Comparison of ENCODE assay signal across 8 cellular contexts in the genomic region with DNA sequence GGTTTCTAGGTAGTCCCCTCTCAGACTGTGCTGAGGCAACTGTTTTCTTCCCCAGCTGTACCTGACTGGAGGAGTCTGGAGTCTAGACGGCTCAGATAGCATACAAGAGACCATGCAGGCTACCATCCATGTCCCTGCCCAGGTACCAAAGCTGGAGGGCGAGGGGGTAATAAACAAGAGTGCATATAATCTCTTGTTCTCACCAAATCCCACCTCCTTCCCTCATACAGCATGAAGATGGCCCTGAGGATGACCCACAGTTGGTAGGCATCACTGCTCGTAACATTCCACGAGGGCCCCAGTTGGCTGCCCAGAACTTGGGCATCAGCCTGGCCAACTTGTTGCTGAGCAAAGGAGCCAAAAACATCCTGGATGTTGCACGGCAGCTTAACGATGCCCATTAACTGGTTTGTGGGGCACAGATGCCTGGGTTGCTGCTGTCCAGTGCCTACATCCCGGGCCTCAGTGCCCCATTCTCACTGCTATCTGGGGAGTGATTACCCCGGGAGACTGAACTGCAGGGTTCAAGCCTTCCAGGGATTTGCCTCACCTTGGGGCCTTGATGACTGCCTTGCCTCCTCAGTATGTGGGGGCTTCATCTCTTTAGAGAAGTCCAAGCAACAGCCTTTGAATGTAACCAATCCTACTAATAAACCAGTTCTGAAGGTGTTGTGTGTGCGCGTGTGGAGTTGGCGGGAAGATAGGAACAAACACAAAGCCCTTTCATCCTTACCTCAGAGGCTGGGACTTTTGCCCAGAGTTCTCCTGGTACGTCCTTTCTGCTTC. TPM values are rescaled to one million over a fixed set of nuclear protein-coding genes. Genes with fewer than 3 reads are reported as not detected.
DNase-seq lines count a peak whose midpoint lies in the region; ATAC-seq, FAIRE-seq and TF ChIP-seq lines count a peak whose summit lies in the region.

No MANE protein-coding gene starts in this region.

- peak overlapping the region; percentile 93 for H3K9ac ChIP-seq in astrocyte (ENCODE audit: low read length)

- H3K27me3 Mint-ChIP-seq in HFFc6 (ENCODE audit: insufficient read depth), result peaks cover 10% of the 10 kb centered on the region
- H3K27me3 Mint-ChIP-seq in astrocyte (ENCODE audit: low read depth, unreplicated experiment), result no peaks in the 10 kb centered on the region
- no peaks in the 10 kb centered on the region for H3K27me3 Mint-ChIP-seq in mesothelial cell of epicardium (ENCODE audit: low read depth)

- ATAC-seq in HG02678 (IDR thresholded peaks at IDR 0.05; ENCODE audit: unreplicated experiment) (no peak), GM21390 (IDR thresholded peaks at IDR 0.05; ENCODE audit: unreplicated experiment) (no peak)

- no peak for DNase-seq in BJ (ENCODE audit: low read depth)
- no peak for DNase-seq in HFFc6
- DNase-seq in astrocyte (ENCODE audit: low read depth), result peak; percentile 51
- DNase-seq in mesothelial cell of epicardium (ENCODE audit: low spot score in 2 of 2, unreplicated experiment in 2 of 2), result no peak
- DNase-seq in HuH-7 (ENCODE audit: low spot score), result no peak
- no peak for DNase-seq in activated CD4-positive, CD25-positive, alpha-beta regulatory T cell treated with anti-CD3 and anti-CD28 coated beads, Interleukin-2, amount 50 U/mL, for 72 hours

- H3K9me3 Mint-ChIP-seq in HFFc6 (0 out of 2 replicates have a peak, but pooled peaks cover 5% of the 10 kb centered on the region), astrocyte (ENCODE audit: unreplicated experiment) (no peaks in the 10 kb centered on the region), mesothelial cell of epicardium (no peaks in the 10 kb centered on the region)

- no peaks in the 10 kb centered on the region for H3K9me3 ChIP-seq in astrocyte (ENCODE audit: insufficient read depth, low read depth, low read length)

- no peak overlapping the region for H3K27ac ChIP-seq in astrocyte (ENCODE audit: low read depth, low read length)

- H3K4me3 ChIP-seq in BJ (ENCODE audit: low read depth, low read length) (peak overlapping the region; percentile 78), astrocyte (ENCODE audit: insufficient read depth, low read depth, low read length) (peak overlapping the region; percentile 79)

- H3K4me1 ChIP-seq in astrocyte (ENCODE audit: insufficient read depth, low read length), result peaks cover 17% of the 10 kb centered on the region

- H3K27ac Mint-ChIP-seq in HFFc6, result peak overlapping the region; percentile 87
- H3K27ac Mint-ChIP-seq in astrocyte (ENCODE audit: unreplicated experiment), result peak overlapping the region; percentile 51
- peak overlapping the region; percentile 92 for H3K27ac Mint-ChIP-seq in mesothelial cell of epicardium

- FAIRE-seq in astrocyte (lab: Jason Lieb, UNC), result no peak

- H4K20me1 ChIP-seq in astrocyte (ENCODE audit: insufficient read depth, low read length), result peaks cover 29% of the 10 kb centered on the region

- H2AFZ ChIP-seq in astrocyte (ENCODE audit: low read depth, low read length), result no peak overlapping the region

- TF ChIP-seq CTCF in BJ (IDR thresholded peaks at IDR 0.05; ENCODE audit: insufficient read depth, low read depth, low read length), result no peak
- TF ChIP-seq CTCF in HFFc6 (IDR thresholded peaks at IDR 0.05), result no peak
- no peak for TF ChIP-seq CTCF in astrocyte (IDR thresholded peaks at IDR 0.05; ENCODE audit: insufficient read depth, low read depth, low read length)
- no peak for TF ChIP-seq CTCF in mesothelial cell of epicardium (IDR thresholded peaks at IDR 0.05; ENCODE audit: unreplicated experiment)

- H3K36me3 Mint-ChIP-seq in HFFc6 (ENCODE audit: low read depth), result peaks cover 24% of the 10 kb centered on the region
- H3K36me3 Mint-ChIP-seq in astrocyte (ENCODE audit: low read depth, unreplicated experiment), result peaks cover 16% of the 10 kb centered on the region
- H3K36me3 Mint-ChIP-seq in mesothelial cell of epicardium, result peaks cover 10% of the 10 kb centered on the region

- CTCF ChIA-PET in BJ (lab: Yijun Ruan, JAX), result interaction anchor here (0.9 to 2.2 kb wide), 5 partner anchors 7 to 230 kb away, joined by 3 to 14 read pairs (median 3); a partner anchor contains a TSS

- H3K79me2 ChIP-seq in astrocyte (ENCODE audit: insufficient read depth, low read length), result peaks cover 38% of the 10 kb centered on the region

- H3K27me3 ChIP-seq in BJ (ENCODE audit: control insufficient read depth, insufficient read depth, low read length), result no peaks in the 10 kb centered on the region
- no peaks in the 10 kb centered on the region for H3K27me3 ChIP-seq in astrocyte (ENCODE audit: insufficient read depth, low read length)

- H3K36me3 ChIP-seq in BJ (ENCODE audit: control insufficient read depth, insufficient read depth, low read length) (peaks cover 9% of the 10 kb centered on the region), astrocyte (ENCODE audit: insufficient read depth, low read length) (peaks cover 18% of the 10 kb centered on the region)

- H3K4me3 Mint-ChIP-seq in HFFc6 (peak overlapping the region; percentile 94), astrocyte (ENCODE audit: unreplicated experiment) (peak overlapping the region; percentile 84), mesothelial cell of epicardium (peak overlapping the region; percentile 89)

- peak overlapping the region; percentile 89 for H3K4me2 ChIP-seq in astrocyte (ENCODE audit: low read length)

- H3K4me1 Mint-ChIP-seq in HFFc6 (ENCODE audit: low read depth), result peaks cover 29% of the 10 kb centered on the region
- H3K4me1 Mint-ChIP-seq in astrocyte (ENCODE audit: low read depth, unreplicated experiment), result peaks cover 10% of the 10 kb centered on the region
- peaks cover 30% of the 10 kb centered on the region for H3K4me1 Mint-ChIP-seq in mesothelial cell of epicardium

- POLR2A ChIA-PET in BJ (lab: Charles Lee), result interaction anchor here (0.6 to 0.7 kb wide), 3 partner anchors 9 to 235 kb away, joined by 3 to 14 read pairs (median 11); no protein-coding TSS in a partner anchor

RNA-seq across cellular contexts. Expression of a gene that starts 8.4 kb away (rescaled TPM):
- polyA plus RNA-seq in BJ (2011; rRNA removed), result 38.4 and 54.9 TPM in 2 replicates
- 22.1 and 29.0 TPM in 2 replicates for polyA minus RNA-seq in BJ (2011; rRNA and poly(A)+ RNA removed)
- total RNA-seq in HFFc6 (2021; fragmentation: NEBNext Ultra II Directional; extraction: Animal tissue kit (Norgen Biotek cat#: 25700)), result 10 to 100 TPM; 31.1 to 45.6 (median 41.9) TPM
- total RNA-seq in astrocyte, result 21.4 and 22.2 TPM in 2 replicates
- 28.0 to 29.1 TPM (median 28.1 TPM) in 3 replicates for total RNA-seq in mesothelial cell of epicardium

RNA-seq across cellular contexts. Expression of a gene that starts 8.6 kb away (rescaled TPM):
- polyA plus RNA-seq in BJ (2011; rRNA removed), result 67.4 and 75.6 TPM in 2 replicates
- 48.9 and 101 TPM in 2 replicates for polyA minus RNA-seq in BJ (2011; rRNA and poly(A)+ RNA removed)
- 10 to 100 TPM; 40.5 to 52.5 (median 49.1) TPM for total RNA-seq in HFFc6 (2021; fragmentation: NEBNext Ultra II Directional; extraction: Animal tissue kit (Norgen Biotek cat#: 25700))
- total RNA-seq in astrocyte (44.1 and 47.1 TPM in 2 replicates), mesothelial cell of epicardium (38.2 to 47.7 TPM (median 44.9 TPM) in 3 replicates)

RNA-seq across cellular contexts. Expression of a gene that starts 14.1 kb away (rescaled TPM):
- 2.8 and 5.7 TPM in 2 replicates for polyA plus RNA-seq in BJ (2011; rRNA removed)
- 6.5 and 11.5 TPM in 2 replicates for polyA minus RNA-seq in BJ (2011; rRNA and poly(A)+ RNA removed)
- 10 to 100 TPM; 10.0 to 13.5 (median 10.8) TPM for total RNA-seq in HFFc6 (2021; fragmentation: NEBNext Ultra II Directional; extraction: Animal tissue kit (Norgen Biotek cat#: 25700))
- 10.9 and 11.1 TPM in 2 replicates for total RNA-seq in astrocyte
- total RNA-seq in mesothelial cell of epicardium, result 8.7 to 10.5 TPM (median 10.0 TPM) in 3 replicates

RNA-seq across cellular contexts. Expression of a gene that starts 25.5 kb away (rescaled TPM):
- 11.4 and 15.9 TPM in 2 replicates for polyA plus RNA-seq in BJ (2011; rRNA removed)
- polyA minus RNA-seq in BJ (2011; rRNA and poly(A)+ RNA removed), result 22.0 and 26.1 TPM in 2 replicates
- 10 to 100 TPM; 27.4 to 31.4 (median 27.8) TPM for total RNA-seq in HFFc6 (2021; fragmentation: NEBNext Ultra II Directional; extraction: Animal tissue kit (Norgen Biotek cat#: 25700))
- total RNA-seq in astrocyte (22.4 and 24.0 TPM in 2 replicates), mesothelial cell of epicardium (32.5 to 35.2 TPM (median 32.6 TPM) in 3 replicates)

RNA-seq across cellular contexts. Expression of a gene that starts 28.3 kb away (rescaled TPM):
- polyA plus RNA-seq in BJ (2011; rRNA removed), result 17.6 and 27.3 TPM in 2 replicates
- 18.4 and 40.8 TPM in 2 replicates for polyA minus RNA-seq in BJ (2011; rRNA and poly(A)+ RNA removed)
- total RNA-seq in HFFc6 (2021; fragmentation: NEBNext Ultra II Directional; extraction: Animal tissue kit (Norgen Biotek cat#: 25700)), result 10 to 100 TPM in 4 of 6 experiments, 1 to 10 TPM in 2; 9.9 to 13.4 (median 11.3) TPM
- total RNA-seq in astrocyte (22.7 and 27.8 TPM in 2 replicates), mesothelial cell of epicardium (32.8 to 36.7 TPM (median 34.4 TPM) in 3 replicates)
